8 cellular contexts compared by ENCODE assay signal in the genomic region with DNA sequence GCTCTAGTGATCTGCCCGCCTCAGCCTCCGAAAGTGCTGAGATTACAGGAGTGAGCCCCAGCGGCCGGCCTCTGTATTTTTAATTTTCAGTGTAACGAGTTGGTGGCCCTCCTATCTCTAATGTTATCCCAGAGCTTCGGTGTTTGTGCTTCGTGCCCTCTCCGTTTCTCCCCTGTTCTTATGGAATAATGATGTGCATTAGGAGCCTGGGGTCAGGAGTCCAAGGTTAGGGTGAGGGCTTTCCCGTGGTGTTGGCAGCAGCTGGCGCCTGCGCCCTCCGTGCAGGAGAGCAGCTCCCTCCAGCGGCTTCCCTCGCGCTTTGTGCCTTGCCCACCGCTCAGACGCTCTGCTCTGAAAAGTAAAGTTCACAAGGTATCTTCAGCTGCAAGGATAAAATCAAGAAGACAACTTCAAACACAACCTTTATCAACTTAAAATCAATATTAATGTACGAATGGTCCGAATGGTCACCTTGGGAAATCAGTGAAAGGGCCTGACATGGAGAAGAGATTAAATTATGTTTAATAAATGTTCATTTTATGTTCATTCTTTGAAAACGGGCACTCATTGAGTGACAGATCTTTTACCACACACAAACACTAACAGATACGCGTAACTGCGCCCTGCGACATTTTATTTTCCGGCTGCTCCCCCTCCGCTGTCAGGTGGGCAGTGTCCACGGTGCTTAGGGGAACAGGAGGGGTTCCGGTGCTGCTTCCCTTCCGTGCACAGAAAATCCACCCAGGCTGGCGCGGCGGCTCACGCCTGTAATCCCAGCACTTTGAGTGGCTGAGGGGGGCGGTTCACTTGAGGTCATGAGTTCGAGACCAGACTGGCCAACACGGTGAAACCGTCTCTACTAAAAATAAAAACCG.
DNase-seq lines count a peak whose midpoint lies in the region; ATAC-seq and TF ChIP-seq lines count a peak whose summit lies in the region.

No MANE protein-coding gene starts in this region.

- peaks cover 6% of the 10 kb centered on the region for H3K27me3 Mint-ChIP-seq in memory B cell

- H3K36me3 Mint-ChIP-seq in memory B cell: no peaks in the 10 kb centered on the region

- peaks cover 8% of the 10 kb centered on the region for H3K9me3 Mint-ChIP-seq in memory B cell

- peak; percentile 23 for ATAC-seq in HG02852 (IDR thresholded peaks at IDR 0.05; ENCODE audit: unreplicated experiment)
- no peak for ATAC-seq in memory B cell (ENCODE audit: low read depth)
- ATAC-seq in stimulated activated naive CD8-positive, alpha-beta T cell treated with anti-CD3 and anti-CD28 coated beads, Interleukin-15, Interleukin-2, amounts not matched to agents 100 U/mL and 50 U/mL, for 24 hours: peak; percentile 74

- H3K4me1 ChIP-seq in BE2C: no peaks in the 10 kb centered on the region

- no peaks in the 10 kb centered on the region; the same call in 1 of the 2 replicates for H3K9me3 ChIP-seq in BE2C

- DNase-seq in BE2C (peak; percentile 62), dermis microvascular lymphatic vessel endothelial cell (ENCODE audit: low read depth in 2 of 2) (peak; percentile 56 to 68), memory B cell (ENCODE audit: low spot score in 2 of 2) (no peak), A172 (ENCODE audit: low spot score) (no peak), pons (ENCODE audit: low spot score) (no peak)
- DNase-seq in activated CD4-positive, alpha-beta T cell treated with anti-CD3 and anti-CD28 coated beads for 48 hours: peak; percentile 58
- DNase-seq in stimulated activated naive CD8-positive, alpha-beta T cell treated with anti-CD3 and anti-CD28 coated beads, Interleukin-15, Interleukin-2, amounts not matched to agents 100 U/mL and 50 U/mL, for 24 hours: peak; percentile 67

- peak; percentile 59 for TF ChIP-seq CTCF in BE2C (IDR thresholded peaks at IDR 0.05; ENCODE audit: low read depth, low read length)

- H3K4me3 ChIP-seq in BE2C (ENCODE audit: low read depth, low read length): no peak overlapping the region

- H3K36me3 ChIP-seq in BE2C: no peaks in the 10 kb centered on the region

- no peaks in the 10 kb centered on the region for H3K27me3 ChIP-seq in BE2C

- peak overlapping the region; percentile 59 for H3K4me3 Mint-ChIP-seq in memory B cell

- H3K4me1 Mint-ChIP-seq in memory B cell: peaks cover 7% of the 10 kb centered on the region

- no peak overlapping the region for H3K27ac Mint-ChIP-seq in memory B cell

Comparison
In these comparisons a context has a peak if more than half of its experiments do, and no peak if none do; other contexts are left out.
1. DNase-seq: peak in BE2C (single experiment), activated CD4-positive, alpha-beta T cell treated with anti-CD3 and anti-CD28 coated beads for 48 hours (single experiment), dermis microvascular lymphatic vessel endothelial cell (2 of 2) and stimulated activated naive CD8-positive, alpha-beta T cell treated with anti-CD3 and anti-CD28 coated beads, Interleukin-15, Interleukin-2, amounts not matched to agents 100 U/mL and 50 U/mL, for 24 hours (single experiment); none in memory B cell (0 of 2), A172 (single experiment) and pons (single experiment).